8 cellular contexts compared by ENCODE assay signal in the genomic region with DNA sequence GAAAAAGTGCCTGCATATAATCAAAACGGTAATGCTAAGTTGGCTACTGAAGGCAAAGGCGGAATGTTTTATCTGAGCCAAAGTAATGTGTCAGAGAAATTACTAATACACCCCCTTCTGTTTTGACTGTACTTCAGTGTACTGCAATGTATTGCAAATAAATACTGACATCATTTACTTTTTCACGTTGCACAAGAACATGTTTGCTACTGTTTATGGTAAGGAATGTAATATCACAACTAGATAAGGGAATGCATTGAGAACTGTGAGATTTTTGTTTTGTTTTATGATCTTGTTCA. TPM values are rescaled to one million over a fixed set of nuclear protein-coding genes. Genes with fewer than 3 reads are reported as not detected.
A peak's percentile ranks its signal among the peaks of the same experiment; 100 is the strongest.
DNase-seq lines count a peak whose midpoint lies in the region; ATAC-seq and TF ChIP-seq lines count a peak whose summit lies in the region.

No MANE protein-coding gene starts in this region.

- H3K27ac ChIP-seq in OCI-LY7 (ENCODE audit: low read depth, low read length, poor library complexity, severe bottlenecking) = peak overlapping the region; percentile 70

- H2AFZ ChIP-seq in OCI-LY7 (ENCODE audit: low read length) (peak overlapping the region; percentile 83), neuron (ENCODE audit: low read depth, low read length) (peak overlapping the region; percentile 33)

- H3K4me1 ChIP-seq in OCI-LY7 (ENCODE audit: insufficient read depth, low read length, poor library complexity, severe bottlenecking) (peaks cover 10% of the 10 kb centered on the region), neuron (ENCODE audit: insufficient read depth, low read length) (peaks cover 31% of the 10 kb centered on the region)

- H3K27me3 ChIP-seq in neuron (ENCODE audit: insufficient read depth, low read length) = no peaks in the 10 kb centered on the region

- intact Hi-C loops in OCI-LY7 (cut with micrococcal nuclease; ENCODE audit: unreplicated experiment) = loop anchor here (1.0 to 5.0 kb wide), 3 partner anchors 64 to 1760 kb away; a partner anchor contains a TSS

- no peak for TF ChIP-seq CTCF in OCI-LY7 (conservative IDR thresholded peaks at IDR 0.05; ENCODE audit: low read length)

- H3K79me2 ChIP-seq in OCI-LY7 (ENCODE audit: insufficient read depth, low read depth, low read length) = peaks cover 32% of the 10 kb centered on the region

- H3K4me3 ChIP-seq in OCI-LY7 (ENCODE audit: low read depth, low read length, poor library complexity, severe bottlenecking) (peak overlapping the region; percentile 92), neuron (ENCODE audit: low read length) (peak overlapping the region; percentile 68)

- peak overlapping the region; percentile 88 to 91 for H3K4me3 Mint-ChIP-seq in effector memory CD8-positive, alpha-beta T cell

- POLR2A ChIA-PET in OCI-LY7 (lab: Charles Lee) = interaction anchor here (0.7 kb wide), 1 partner anchor 185 kb away, joined by 3 read pairs; no protein-coding TSS in a partner anchor

- no TSS peak for BruUV-seq in OCI-LY7 (replicated peaks; lab: Mats Ljungman, UMichigan)

- peaks cover 10 to 50% of the 10 kb centered on the region in 2 donors for H3K4me1 Mint-ChIP-seq in effector memory CD8-positive, alpha-beta T cell (ENCODE audit: low read depth in 2 of 2)

- H3K36me3 ChIP-seq in OCI-LY7 (ENCODE audit: insufficient read depth, low read length) = no peaks in the 10 kb centered on the region
- H3K36me3 ChIP-seq in neuron (ENCODE audit: insufficient read depth, low read length) = no peaks in the 10 kb centered on the region

- peak overlapping the region; percentile 72 for H3K4me2 ChIP-seq in OCI-LY7 (ENCODE audit: low read length)

- peak overlapping the region; percentile 92 for H3K27ac Mint-ChIP-seq in effector memory CD8-positive, alpha-beta T cell

- ATAC-seq in GM18499 (IDR thresholded peaks at IDR 0.05; ENCODE audit: insufficient read depth, unreplicated experiment) (peak; percentile 2), GM21825 (IDR thresholded peaks at IDR 0.05; ENCODE audit: unreplicated experiment) (no peak)
- ATAC-seq in effector memory CD8-positive, alpha-beta T cell (replicated peaks) = no peak

- H3K9me3 Mint-ChIP-seq in effector memory CD8-positive, alpha-beta T cell = no peaks in the 10 kb centered on the region

- no peaks in the 10 kb centered on the region for H3K27me3 Mint-ChIP-seq in effector memory CD8-positive, alpha-beta T cell

- peaks cover 16% of the 10 kb centered on the region for H4K20me1 ChIP-seq in OCI-LY7 (ENCODE audit: insufficient read depth, low read length)

- no peaks in the 10 kb centered on the region for H3K9me2 ChIP-seq in OCI-LY7 (ENCODE audit: insufficient read depth, low read length)

- H3K36me3 Mint-ChIP-seq in effector memory CD8-positive, alpha-beta T cell (ENCODE audit: insufficient read depth) = peaks cover 9% of the 10 kb centered on the region

- CTCF ChIA-PET in OCI-LY7 (lab: Charles Lee; ENCODE audit: unreplicated experiment) = interaction anchor here (0.6 kb wide), 2 partner anchors 17 to 45 kb away, joined by 4 to 15 read pairs; no protein-coding TSS in a partner anchor

- H3K9me3 ChIP-seq in OCI-LY7 (ENCODE audit: low read length) (no peaks in the 10 kb centered on the region), neuron (ENCODE audit: low read length) (no peaks in the 10 kb centered on the region)

- no peak for DNase-seq in OCI-LY7 (ENCODE audit: low spot score)
- no peak for DNase-seq in effector memory CD8-positive, alpha-beta T cell
- DNase-seq in DMS53 (lab: John Stamatoyannopoulos, UW) = no peak
- DNase-seq in stimulated activated CD4-positive, alpha-beta T cell treated with anti-CD3 and anti-CD28 coated beads, Interleukin-12 subunit alpha, Interleukin-12 subunit beta, amount 100 ng/mL, for 4 hours = no peak
- DNase-seq in OCI-M1 (lab: John Stamatoyannopoulos, UW) = no peak

RNA-seq across cellular contexts. Expression of a gene that starts 0.8 kb away (rescaled TPM):
- 24.2 and 31.0 TPM in 2 replicates for total RNA-seq in OCI-LY7 (2014; rRNA removed; shearing (Covaris generic))
- 37.2 and 45.8 TPM in 2 replicates for total RNA-seq in OCI-LY7 (2022)
